Comparison of ENCODE assay signal across 8 cellular contexts in the genomic region with DNA sequence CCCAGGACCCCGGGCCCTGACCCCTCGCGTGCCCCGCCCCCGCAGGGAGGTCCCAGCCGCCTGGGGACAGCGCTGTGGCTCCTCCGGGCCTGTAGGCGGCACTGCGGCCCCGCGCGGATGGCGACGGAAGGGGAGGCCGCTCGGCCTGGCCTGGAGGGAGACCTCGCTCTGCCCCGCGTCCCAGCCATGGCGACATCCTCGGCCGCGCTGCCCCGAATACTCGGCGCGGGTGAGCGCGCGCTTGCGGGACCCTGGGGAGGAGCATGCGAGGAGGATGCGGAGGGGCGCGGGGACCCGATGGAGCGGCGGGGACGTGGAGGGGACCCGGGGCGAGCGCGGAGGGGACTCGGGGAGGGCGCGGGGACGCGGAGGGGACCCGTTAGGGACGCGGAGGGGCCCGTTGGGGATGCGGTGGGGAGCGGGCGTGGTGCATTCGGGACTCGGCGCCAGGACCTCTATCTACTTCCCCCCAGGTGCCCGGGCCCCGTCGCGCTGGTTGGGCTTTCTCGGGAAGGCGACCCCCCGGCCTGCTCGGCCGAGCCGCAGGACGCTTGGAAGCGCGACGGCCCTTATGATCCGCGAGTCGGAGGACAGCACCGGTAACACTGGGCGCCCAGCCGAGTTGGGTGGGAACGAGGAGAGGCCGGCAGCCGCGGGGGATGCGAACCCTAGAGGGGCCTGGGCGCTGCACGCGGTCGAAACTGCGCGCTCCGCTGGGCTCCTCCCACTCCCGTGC. TPM values are rescaled to one million over a fixed set of nuclear protein-coding genes. Genes with fewer than 3 reads are reported as not detected.
DNase-seq lines count a peak whose midpoint lies in the region; ATAC-seq and TF ChIP-seq lines count a peak whose summit lies in the region.

A gene (plus strand): TSS at position 158 of the 736 bp plus-strand sequence. CDS start 29 bp downstream, at position 187.

- peaks cover 0 to 11% of the 10 kb centered on the region in 2 donors for H3K36me3 Mint-ChIP-seq in naive B cell
- peaks cover 49% of the 10 kb centered on the region for H3K36me3 Mint-ChIP-seq in stimulated activated effector memory CD8-positive, alpha-beta T cell treated with anti-CD3 and anti-CD28 coated beads, Interleukin-12 subunit alpha, Interleukin-12 subunit beta, amount 100 ng/mL, for 72 hours

- TF ChIP-seq CTCF in esophagus squamous epithelium (IDR thresholded peaks at IDR 0.05): peak; percentile 82 to 90 (median 83)

- peaks cover 19 to 40% (median 22%) of the 10 kb centered on the region in 3 donors for H3K4me1 ChIP-seq in esophagus squamous epithelium

- H3K27ac Mint-ChIP-seq in naive B cell: peak within 1 kb of the TSS in 5 of 6 donors; percentile 70 to 94 (median 88)
- H3K27ac Mint-ChIP-seq in stimulated activated effector memory CD8-positive, alpha-beta T cell treated with anti-CD3 and anti-CD28 coated beads, Interleukin-12 subunit alpha, Interleukin-12 subunit beta, amount 100 ng/mL, for 72 hours: peak within 1 kb of the TSS; percentile 98

- H3K9me3 Mint-ChIP-seq in naive B cell: no peaks in the 10 kb centered on the region
- no peaks in the 10 kb centered on the region for H3K9me3 Mint-ChIP-seq in stimulated activated effector memory CD8-positive, alpha-beta T cell treated with anti-CD3 and anti-CD28 coated beads, Interleukin-12 subunit alpha, Interleukin-12 subunit beta, amount 100 ng/mL, for 72 hours

- H3K4me3 Mint-ChIP-seq in naive B cell: peak within 1 kb of the TSS; percentile 86 to 97 (median 94)
- H3K4me3 Mint-ChIP-seq in stimulated activated effector memory CD8-positive, alpha-beta T cell treated with anti-CD3 and anti-CD28 coated beads, Interleukin-12 subunit alpha, Interleukin-12 subunit beta, amount 100 ng/mL, for 72 hours: peak within 1 kb of the TSS; percentile 89

- peaks cover 9 to 40% (median 15%) of the 10 kb centered on the region in 3 donors for H3K36me3 ChIP-seq in esophagus squamous epithelium

- H3K27ac ChIP-seq in esophagus squamous epithelium: peak within 1 kb of the TSS; percentile 79 to 88 (median 82)

- H3K27me3 Mint-ChIP-seq in naive B cell: peaks cover 0 to 11% (median 0%) of the 10 kb centered on the region in 3 donors

- DNase-seq in COLO668 (lab: John Stamatoyannopoulos, UW; ENCODE audit: unreplicated experiment) (peak; percentile 90), HT-29 (ENCODE audit: low spot score) (peak; percentile 80), esophagus squamous epithelium (lab: John Stamatoyannopoulos, UW) (peak; percentile 41), naive B cell (peak; percentile 86)
- peak; percentile 86 to 90 for DNase-seq in activated T-cell treated with anti-CD3 and anti-CD28 coated beads, Interleukin-2, amount 50 U/mL, for 48 hours
- DNase-seq in stimulated activated effector memory CD8-positive, alpha-beta T cell treated with anti-CD3 and anti-CD28 coated beads, Interleukin-12 subunit alpha, Interleukin-12 subunit beta, amount 100 ng/mL, for 72 hours (ENCODE audit: low spot score in 2 of 2): peak; percentile 91 to 92

- WGBS in esophagus squamous epithelium, 2 donors: no CpG with 5 or more reads among the region's 92 CpGs

- no peaks in the 10 kb centered on the region for H3K27me3 ChIP-seq in esophagus squamous epithelium

- intact Hi-C loops in esophagus squamous epithelium (cut with DNase I): no loop called here

- H3K9me3 ChIP-seq in esophagus squamous epithelium: no peaks in the 10 kb centered on the region

- ATAC-seq in GM19463 (IDR thresholded peaks at IDR 0.05; ENCODE audit: unreplicated experiment) (peak; percentile 84), naive B cell (ENCODE audit: low read depth in 2 of 2) (peak; percentile 91 to 94)
- peak; percentile 95 for ATAC-seq in stimulated activated effector memory CD8-positive, alpha-beta T cell treated with anti-CD3 and anti-CD28 coated beads, Interleukin-12 subunit alpha, Interleukin-12 subunit beta, amount 100 ng/mL, for 72 hours

- H3K4me3 ChIP-seq in esophagus squamous epithelium: peak within 1 kb of the TSS; percentile 70 to 91 (median 78)

- peaks cover 19 to 51% (median 29%) of the 10 kb centered on the region in 3 donors for H3K4me1 Mint-ChIP-seq in naive B cell
- peaks cover 40% of the 10 kb centered on the region for H3K4me1 Mint-ChIP-seq in stimulated activated effector memory CD8-positive, alpha-beta T cell treated with anti-CD3 and anti-CD28 coated beads, Interleukin-12 subunit alpha, Interleukin-12 subunit beta, amount 100 ng/mL, for 72 hours

- no peak for TF ChIP-seq POLR2A in esophagus squamous epithelium (IDR thresholded peaks at IDR 0.05)

TF ChIP-seq in PFSK-1, 5 proteins besides CTCF, POLR2A, EP300 and RAD21:
- TF ChIP-seq TAF1 (IDR thresholded peaks at IDR 0.05; ENCODE audit: borderline replicate concordance, insufficient read depth, low read length) (peak; percentile 77; the same call in 1 of the 2 replicates), POLR2AphosphoS5 (IDR thresholded peaks at IDR 0.05; ENCODE audit: low read depth, low read length) (peak; percentile 39), SIN3A (IDR thresholded peaks at IDR 0.05; ENCODE audit: borderline replicate concordance, insufficient read depth, low read length) (no peak)

RNA-seq across cellular contexts. Expression of the gene that starts here (rescaled TPM):
- 105 and 115 TPM in 2 replicates for total RNA-seq in HT-29 (2014; rRNA removed; shearing (Covaris generic))
- polyA plus RNA-seq in PFSK-1 (2012; ENCODE audit: insufficient read length, low read depth): 472 TPM
- total RNA-seq in esophagus squamous epithelium: 10 to 100 TPM; 18.2 to 39.5 (median 31.8) TPM
- 10 to 100 TPM; 41.5 to 57.9 (median 45.5) TPM for polyA plus RNA-seq in naive B cell (ENCODE audit: low read depth in 6 of 6)

Comparison
In these comparisons a context has a peak if more than half of its experiments do, and no peak if none do; other contexts are left out.
1. Peak in every context shown above with its lines: DNase-seq, ATAC-seq, H3K4me3 ChIP-seq and H3K27ac ChIP-seq.
2. DNase-seq: peak in every context shown above with its lines; median percentile 92 in stimulated activated effector memory CD8-positive, alpha-beta T cell treated with anti-CD3 and anti-CD28 coated beads, Interleukin-12 subunit alpha, Interleukin-12 subunit beta, amount 100 ng/mL, for 72 hours; 90 in COLO668; 88 in activated T-cell treated with anti-CD3 and anti-CD28 coated beads, Interleukin-2, amount 50 U/mL, for 48 hours; 86 in naive B cell; 80 in HT-29; 41 in esophagus squamous epithelium.